In genomic region chr12:79454338-79454777, GRCh38 we compare ENCODE assay signal across 14 cellular contexts.
DNase-seq lines count a peak whose midpoint lies in the region; ATAC-seq, FAIRE-seq and TF ChIP-seq lines count a peak whose summit lies in the region.
"Had no signal": no experiment of that assay in that cellular context is flagged by ENCODE, and none has a peak within 500 bp of the region (broad histone marks: within the 10 kb centered on the region; RNA-seq: fewer than 3 reads in every experiment).

No MANE protein-coding gene starts in this region.

- TF ChIP-seq CTCF in nephron (IDR thresholded peaks at IDR 0.05; ENCODE audit: unreplicated experiment in 3 of 3) (no peak), D721Med (IDR thresholded peaks at IDR 0.05; ENCODE audit: insufficient read depth, missing control alignments) (no peak)

- no peaks in the 10 kb centered on the region for H3K27me3 Mint-ChIP-seq in nephron (ENCODE audit: low read depth)
- H3K27me3 Mint-ChIP-seq: activated naive CD8-positive, alpha-beta T cell treated with anti-CD3 and anti-CD28 coated beads, Interleukin-2, amount 50 U/mL, for 24 hours had no signal

- no peaks in the 10 kb centered on the region for H3K9me3 Mint-ChIP-seq in nephron
- H3K9me3 Mint-ChIP-seq: activated naive CD8-positive, alpha-beta T cell treated with anti-CD3 and anti-CD28 coated beads, Interleukin-2, amount 50 U/mL, for 24 hours had no signal

- peak; percentile 77 for DNase-seq in Caki2 (ENCODE audit: low read depth)
- peak; percentile 40 for DNase-seq in RPMI7951 (ENCODE audit: low read depth)
- DNase-seq in D721Med (ENCODE audit: insufficient read length, low spot score): no peak
- no peak for DNase-seq in HUDEP-2 (lab: John Stamatoyannopoulos, UW; ENCODE audit: unreplicated experiment in 76 of 76)
- DNase-seq in OCI-M2 (lab: John Stamatoyannopoulos, UW; ENCODE audit: unreplicated experiment): no peak
- DNase-seq: activated CD4-positive, alpha-beta T cell treated with anti-CD3 and anti-CD28 coated beads, Interleukin-2, amount 50 U/mL, for 4 hours; activated naive CD8-positive, alpha-beta T cell treated with anti-CD3 and anti-CD28 coated beads, Interleukin-2, amount 50 U/mL, for 24 hours; NCI-H2029; stimulated activated naive CD4-positive, alpha-beta T cell had no signal

- no peak for ATAC-seq in HG03039 (IDR thresholded peaks at IDR 0.05; ENCODE audit: unreplicated experiment)
- ATAC-seq: activated naive CD8-positive, alpha-beta T cell treated with anti-CD3 and anti-CD28 coated beads, Interleukin-2, amount 50 U/mL, for 24 hours; gastroesophageal sphincter; Right ventricle myocardium inferior had no signal

- in situ Hi-C loops in Caki2 (cut with HindIII; ENCODE audit: low pct_unique_long_range_greater_than_20kb, low sequenced_read_pairs): no loop called here

- peak; percentile 96 for FAIRE-seq in endometrium (lab: Jason Lieb, UNC)
- no peak for FAIRE-seq in D721Med (lab: Jason Lieb, UNC)

- H3K4me1 Mint-ChIP-seq in nephron: peaks cover 34% of the 10 kb centered on the region
- H3K4me1 Mint-ChIP-seq: activated naive CD8-positive, alpha-beta T cell treated with anti-CD3 and anti-CD28 coated beads, Interleukin-2, amount 50 U/mL, for 24 hours had no signal

- peaks cover 4% of the 10 kb centered on the region for H3K36me3 Mint-ChIP-seq in nephron (ENCODE audit: low read depth)

- H3K4me3 Mint-ChIP-seq in nephron: peak overlapping the region in 2 of 3 experiments; percentile 11 to 61
- H3K4me3 Mint-ChIP-seq: activated naive CD8-positive, alpha-beta T cell treated with anti-CD3 and anti-CD28 coated beads, Interleukin-2, amount 50 U/mL, for 24 hours had no signal

- peak overlapping the region; percentile 89 to 93 (median 90) for H3K27ac Mint-ChIP-seq in nephron
- H3K27ac Mint-ChIP-seq: activated naive CD8-positive, alpha-beta T cell treated with anti-CD3 and anti-CD28 coated beads, Interleukin-2, amount 50 U/mL, for 24 hours had no signal

Comparison
In these comparisons a context has a peak if more than half of its experiments do, and no peak if none do; other contexts are left out.
1. DNase-seq: peak in Caki2 (single experiment) and RPMI7951 (single experiment); none in D721Med (single experiment), HUDEP-2 (0 of 76) and OCI-M2 (single experiment).